ENCODE assay signal across 8 cellular contexts in genomic region chr11:60970369-60970774, GRCh38. TPM values are rescaled to one million over a fixed set of nuclear protein-coding genes. Genes with fewer than 3 reads are reported as not detected.
DNase-seq lines count a peak whose midpoint lies in the region; ATAC-seq and TF ChIP-seq lines count a peak whose summit lies in the region.

No MANE protein-coding gene starts in this region.

- intact Hi-C loops in lower leg skin (cut with DNase I; ENCODE audit: low total_unique reads), result no loop called here

- H3K4me3 Mint-ChIP-seq in naive B cell, result peak overlapping the region in 7 of 8 donors; percentile 24 to 64 (median 44)
- H3K4me3 Mint-ChIP-seq in stimulated activated naive CD8-positive, alpha-beta T cell treated with anti-CD3 and anti-CD28 coated beads, Interleukin-15, amount 100 ng/mL, for 72 hours, result peak overlapping the region; percentile 90 to 91

- peaks cover 0 to 6% (median 0%) of the 10 kb centered on the region in 7 donors for H3K9me3 Mint-ChIP-seq in naive B cell
- peaks cover 0 to 7% of the 10 kb centered on the region in 2 donors for H3K9me3 Mint-ChIP-seq in stimulated activated naive CD8-positive, alpha-beta T cell treated with anti-CD3 and anti-CD28 coated beads, Interleukin-15, amount 100 ng/mL, for 72 hours

- peak; percentile 57 for DNase-seq in NCI-H748 (lab: John Stamatoyannopoulos, UW; ENCODE audit: unreplicated experiment)
- DNase-seq in NCI-H748 treated with DMSO at 0.1 percent for 48 hours (lab: John Stamatoyannopoulos, UW), result no peak
- DNase-seq in NCI-H1092 treated with DMSO at 0.1 percent for 48 hours (lab: John Stamatoyannopoulos, UW), result peak; percentile 22
- DNase-seq in activated CD4-positive, alpha-beta T cell treated with anti-CD3 and anti-CD28 coated beads, Interleukin-2, amount 50 U/mL, for 4 hours, result peak; percentile 81
- DNase-seq in effector CD4-positive, alpha-beta T cell, result peak; percentile 76
- DNase-seq in naive B cell, result peak; percentile 67
- peak; percentile 77 to 82 for DNase-seq in stimulated activated naive CD8-positive, alpha-beta T cell treated with anti-CD3 and anti-CD28 coated beads, Interleukin-15, amount 100 ng/mL, for 72 hours
- DNase-seq in lower leg skin (ENCODE audit: low spot score in 2 of 2), result no peak

- H3K36me3 Mint-ChIP-seq in naive B cell, result no peaks in the 10 kb centered on the region

- no peak overlapping the region for H3K4me3 ChIP-seq in lower leg skin (ENCODE audit: low read depth, poor library complexity, severe bottlenecking)

- peaks cover 32 to 47% (median 40%) of the 10 kb centered on the region in 3 donors for H3K4me1 Mint-ChIP-seq in naive B cell
- peaks cover 37% of the 10 kb centered on the region for H3K4me1 Mint-ChIP-seq in stimulated activated naive CD8-positive, alpha-beta T cell treated with anti-CD3 and anti-CD28 coated beads, Interleukin-15, amount 100 ng/mL, for 72 hours

- peak overlapping the region; percentile 85 to 89 (median 86) for H3K27ac Mint-ChIP-seq in naive B cell
- peak overlapping the region in 1 of 2 donors; percentile 70 for H3K27ac Mint-ChIP-seq in stimulated activated naive CD8-positive, alpha-beta T cell treated with anti-CD3 and anti-CD28 coated beads, Interleukin-15, amount 100 ng/mL, for 72 hours

- no peak for TF ChIP-seq POLR2A in lower leg skin (IDR thresholded peaks at IDR 0.05)

- peak; percentile 78 to 83 for ATAC-seq in naive B cell (ENCODE audit: low read depth in 2 of 2)
- peak; percentile 65 for ATAC-seq in stimulated activated naive CD8-positive, alpha-beta T cell treated with anti-CD3 and anti-CD28 coated beads, Interleukin-15, amount 100 ng/mL, for 72 hours

- no peaks in the 10 kb centered on the region for H3K27me3 Mint-ChIP-seq in naive B cell
- H3K27me3 Mint-ChIP-seq in stimulated activated naive CD8-positive, alpha-beta T cell treated with anti-CD3 and anti-CD28 coated beads, Interleukin-15, amount 100 ng/mL, for 72 hours, result no peaks in the 10 kb centered on the region

- TF ChIP-seq CTCF in lower leg skin (IDR thresholded peaks at IDR 0.05), result no peak

- 21 to 26% methylated on average over 9 of the region's 9 CpGs for WGBS in lower leg skin, 2 donors

RNA-seq across cellular contexts. Expression of gene CD6, which starts 1.1 kb away (rescaled TPM):
- polyA plus RNA-seq in naive B cell (ENCODE audit: low read depth in 6 of 6), result 10 to 100 TPM in 4 of 6 donors, 1 to 10 TPM in 2; 6.4 to 25.2 (median 10.8) TPM
- 1 to 10 TPM in 3 of 4 donors, under 1 TPM in 1; 0.42 to 2.7 (median 1.8) TPM for total RNA-seq in lower leg skin

RNA-seq across cellular contexts. Expression of gene SLC15A3, which starts 18.4 kb away (rescaled TPM):
- polyA plus RNA-seq in naive B cell (ENCODE audit: low read depth in 6 of 6), result 10 to 100 TPM in 5 of 6 donors, 1 to 10 TPM in 1; 7.0 to 18.1 (median 15.9) TPM
- total RNA-seq in lower leg skin, result 1 to 10 TPM; 4.4 to 7.4 (median 5.4) TPM

RNA-seq across cellular contexts. Expression of gene TMEM132A, which starts 46.1 kb away (rescaled TPM):
- 1 to 10 TPM in 1 of 6 donors, under 1 TPM in 3, not detected in 2; 0.23 to 1.2 (median 0.40) TPM for polyA plus RNA-seq in naive B cell (ENCODE audit: low read depth in 6 of 6)
- total RNA-seq in lower leg skin, result 10 to 100 TPM in 1 of 4 donors, 1 to 10 TPM in 3; 2.9 to 13.7 (median 5.3) TPM

RNA-seq across cellular contexts. Expression of gene TMEM109, which starts 56.4 kb away (rescaled TPM):
- 100 to 1,000 TPM; 286 to 521 (median 315) TPM for polyA plus RNA-seq in naive B cell (ENCODE audit: low read depth in 6 of 6)
- total RNA-seq in lower leg skin, result 100 to 1,000 TPM in 1 of 4 donors, 10 to 100 TPM in 3; 62.1 to 101 (median 81.8) TPM

Comparison
In these comparisons a context has a peak if more than half of its experiments do, and no peak if none do; other contexts are left out.
1. DNase-seq: peak in NCI-H748 (single experiment), NCI-H1092 treated with DMSO at 0.1 percent for 48 hours (single experiment), activated CD4-positive, alpha-beta T cell treated with anti-CD3 and anti-CD28 coated beads, Interleukin-2, amount 50 U/mL, for 4 hours (2 of 2), effector CD4-positive, alpha-beta T cell (single experiment), naive B cell (single experiment) and stimulated activated naive CD8-positive, alpha-beta T cell treated with anti-CD3 and anti-CD28 coated beads, Interleukin-15, amount 100 ng/mL, for 72 hours (2 of 2); none in NCI-H748 treated with DMSO at 0.1 percent for 48 hours (single experiment) and lower leg skin (0 of 2).